Comparison of ENCODE assay signal across 27 cellular contexts in genomic region chr18:23671564-23671963, GRCh38. TPM values are rescaled to one million over a fixed set of nuclear protein-coding genes. Genes with fewer than 3 reads are reported as not detected.
DNase-seq lines count a peak whose midpoint lies in the region; ATAC-seq and TF ChIP-seq lines count a peak whose summit lies in the region.
"Had no signal": no experiment of that assay in that cellular context is flagged by ENCODE, and none has a peak within 500 bp of the region (broad histone marks: within the 10 kb centered on the region; RNA-seq: fewer than 3 reads in every experiment).

No MANE protein-coding gene starts in this region.

- H3K9me2 ChIP-seq in GM23338 (ENCODE audit: insufficient read depth): no peaks in the 10 kb centered on the region

- H3F3A ChIP-seq in GM23338 (replicated peaks; ENCODE audit: low read depth): no peaks in the 10 kb centered on the region

- H4K20me1 ChIP-seq in GM23338 (replicated peaks; ENCODE audit: insufficient read depth): no peaks in the 10 kb centered on the region

- H3K79me2 ChIP-seq in GM23338 (replicated peaks; ENCODE audit: insufficient read depth): no peaks in the 10 kb centered on the region

- peaks cover 15% of the 10 kb centered on the region for H3K4me1 Mint-ChIP-seq in GM23338
- H3K4me1 Mint-ChIP-seq: activated naive CD4-positive, alpha-beta T cell treated with anti-CD3 and anti-CD28 coated beads, Interleukin-2, amount 50 U/mL, for 24 hours; IgD-negative memory B cell had no signal

- H3K9me3 ChIP-seq in upper lobe of right lung: no peaks in the 10 kb centered on the region
- H3K9me3 ChIP-seq: breast epithelium, colonic mucosa, tibial nerve had no signal

- H3K4me3 ChIP-seq in GM23338 (no peak overlapping the region), upper lobe of right lung (no peak overlapping the region)
- H3K4me3 ChIP-seq: breast epithelium, colonic mucosa, tibial nerve had no signal

- no peak overlapping the region for H3K27ac ChIP-seq in GM23338 (ENCODE audit: low read depth)
- H3K27ac ChIP-seq in RWPE1: peak overlapping the region; percentile 18
- no peak overlapping the region for H3K27ac ChIP-seq in upper lobe of right lung
- H3K27ac ChIP-seq: breast epithelium, colonic mucosa, tibial nerve had no signal

- H3K4me1 ChIP-seq in GM23338 (ENCODE audit: insufficient read depth) (peaks cover 22% of the 10 kb centered on the region), upper lobe of right lung (no peaks in the 10 kb centered on the region)
- H3K4me1 ChIP-seq: breast epithelium, colonic mucosa, tibial nerve had no signal

- intact Hi-C loops in left cardiac atrium (cut with DNase I): no loop called here
- intact Hi-C loops in upper lobe of right lung (cut with DNase I): no loop called here

- H3K9me3 Mint-ChIP-seq in GM23338: no peaks in the 10 kb centered on the region
- H3K9me3 Mint-ChIP-seq: activated naive CD4-positive, alpha-beta T cell treated with anti-CD3 and anti-CD28 coated beads, Interleukin-2, amount 50 U/mL, for 24 hours; effector memory CD8-positive, alpha-beta T cell; HFFc6; IgD-negative memory B cell had no signal

- no peak overlapping the region for H3K4me3 Mint-ChIP-seq in GM23338
- H3K4me3 Mint-ChIP-seq: activated naive CD4-positive, alpha-beta T cell treated with anti-CD3 and anti-CD28 coated beads, Interleukin-2, amount 50 U/mL, for 24 hours; effector memory CD8-positive, alpha-beta T cell; HFFc6; IgD-negative memory B cell had no signal

- no peaks in the 10 kb centered on the region for H3K36me3 ChIP-seq in GM23338 (ENCODE audit: insufficient read depth)
- H3K36me3 ChIP-seq in upper lobe of right lung: no peaks in the 10 kb centered on the region
- H3K36me3 ChIP-seq: breast epithelium, colonic mucosa, tibial nerve had no signal

- H3K27me3 ChIP-seq in GM23338 (ENCODE audit: insufficient read depth): no peaks in the 10 kb centered on the region
- no peaks in the 10 kb centered on the region for H3K27me3 ChIP-seq in upper lobe of right lung
- H3K27me3 ChIP-seq: breast epithelium, colonic mucosa, tibial nerve had no signal

- DNase-seq in GM23338 (ENCODE audit: low spot score): no peak
- DNase-seq in RWPE1 (ENCODE audit: low spot score): no peak
- peak; percentile 42 for DNase-seq in left cardiac atrium
- DNase-seq in upper lobe of right lung: no peak
- no peak for DNase-seq in nucleus accumbens (lab: John Stamatoyannopoulos, UW)
- DNase-seq in HUDEP-2 (lab: John Stamatoyannopoulos, UW; ENCODE audit: unreplicated experiment in 76 of 76): no peak
- DNase-seq: activated CD4-positive, alpha-beta T cell treated with anti-CD3 and anti-CD28 coated beads for 4 hours; activated T-cell treated with anti-CD3 and anti-CD28 coated beads for 4 hours; amygdala; colonic mucosa; COR-L47; DMS53; effector memory CD8-positive, alpha-beta T cell; HFFc6; NCI-H1092; NCI-H1694; NCI-H2171; NCI-H510A; NK-92 treated with Interleukin-12 subunit alpha and Interleukin-12 subunit beta, amount 100 ng/mL, for 24 hours; stimulated activated CD4-positive, alpha-beta T cell treated with anti-CD3 and anti-CD28 coated beads, Interleukin-4, amount 100 ng/mL, for 24 hours; T-helper 2 cell had no signal

- TF ChIP-seq CTCF in GM23338 (conservative IDR thresholded peaks at IDR 0.05; ENCODE audit: low read depth in 2 of 2) (no peak), RWPE1 (conservative IDR thresholded peaks at IDR 0.05; ENCODE audit: low read depth) (no peak), upper lobe of right lung (IDR thresholded peaks at IDR 0.05) (no peak)

- ATAC-seq in GM23338: no peak
- ATAC-seq in left cardiac atrium: peak; percentile 48 to 83
- peak; percentile 33 for ATAC-seq in upper lobe of right lung
- no peak for ATAC-seq in HG03469 (IDR thresholded peaks at IDR 0.05; ENCODE audit: unreplicated experiment)
- ATAC-seq: effector memory CD8-positive, alpha-beta T cell; sciatic nerve had no signal

- H3K4me2 ChIP-seq in GM23338: no peak overlapping the region

- POLR2A ChIA-PET in RWPE1 (lab: Yijun Ruan, JAX; ENCODE audit: low non-redundant PET): no interaction called here

- H3K27me3 Mint-ChIP-seq in GM23338 (ENCODE audit: insufficient read depth, low read depth, poor library complexity): peaks cover 5% of the 10 kb centered on the region
- H3K27me3 Mint-ChIP-seq: activated naive CD4-positive, alpha-beta T cell treated with anti-CD3 and anti-CD28 coated beads, Interleukin-2, amount 50 U/mL, for 24 hours had no signal

- CTCF ChIA-PET in RWPE1 (lab: Yijun Ruan, JAX): no interaction called here

- no peak overlapping the region for H2AFZ ChIP-seq in GM23338

- H3K36me3 Mint-ChIP-seq in GM23338 (ENCODE audit: low read depth): no peaks in the 10 kb centered on the region
- H3K36me3 Mint-ChIP-seq: activated naive CD4-positive, alpha-beta T cell treated with anti-CD3 and anti-CD28 coated beads, Interleukin-2, amount 50 U/mL, for 24 hours; IgD-negative memory B cell had no signal

- H3K27ac Mint-ChIP-seq in GM23338: peak overlapping the region; percentile 50; the same call in 1 of the 2 replicates
- H3K27ac Mint-ChIP-seq: activated naive CD4-positive, alpha-beta T cell treated with anti-CD3 and anti-CD28 coated beads, Interleukin-2, amount 50 U/mL, for 24 hours; effector memory CD8-positive, alpha-beta T cell; HFFc6; IgD-negative memory B cell had no signal

TF ChIP-seq in GM23338, 12 proteins besides CTCF, POLR2A, EP300 and RAD21 (continues in another document):
- TF ChIP-seq, protein P1, sequence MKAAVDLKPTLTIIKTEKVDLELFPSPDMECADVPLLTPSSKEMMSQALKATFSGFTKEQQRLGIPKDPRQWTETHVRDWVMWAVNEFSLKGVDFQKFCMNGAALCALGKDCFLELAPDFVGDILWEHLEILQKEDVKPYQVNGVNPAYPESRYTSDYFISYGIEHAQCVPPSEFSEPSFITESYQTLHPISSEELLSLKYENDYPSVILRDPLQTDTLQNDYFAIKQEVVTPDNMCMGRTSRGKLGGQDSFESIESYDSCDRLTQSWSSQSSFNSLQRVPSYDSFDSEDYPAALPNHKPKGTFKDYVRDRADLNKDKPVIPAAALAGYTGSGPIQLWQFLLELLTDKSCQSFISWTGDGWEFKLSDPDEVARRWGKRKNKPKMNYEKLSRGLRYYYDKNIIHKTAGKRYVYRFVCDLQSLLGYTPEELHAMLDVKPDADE (IDR thresholded peaks at IDR 0.05): no peak
- no peak for TF ChIP-seq JUNB (IDR thresholded peaks at IDR 0.05; ENCODE audit: unreplicated experiment)
- TF ChIP-seq NANOG (IDR thresholded peaks at IDR 0.05; ENCODE audit: borderline replicate concordance): no peak
- no peak for TF ChIP-seq EZH2 (IDR thresholded peaks at IDR 0.05; ENCODE audit: low read depth, unreplicated experiment)
- TF ChIP-seq CREB1 (CRISPR knock-in tag; IDR thresholded peaks at IDR 0.05; ENCODE audit: low read depth): no peak

RNA-seq across cellular contexts. Expression of gene ANKRD29, which starts 8.9 kb away (rescaled TPM):
- 6.6 and 16.9 TPM in 2 replicates for total RNA-seq in GM23338 (2014; rRNA removed; shearing (Covaris generic))
- polyA plus RNA-seq in GM23338 (2016; fragmentation: Nextera tagmentation; extraction: Ambion mirVana): 36.6 and 38.2 TPM in 2 replicates
- 1 to 10 TPM; 4.7 to 8.5 TPM for total RNA-seq in left cardiac atrium
- 72.0 TPM for total RNA-seq in upper lobe of right lung
- polyA plus RNA-seq: IgD-negative memory B cell had no signal

RNA-seq across cellular contexts. Expression of gene LAMA3, which starts 17.7 kb away (rescaled TPM):
- 2.6 and 4.9 TPM in 2 replicates for total RNA-seq in GM23338 (2014; rRNA removed; shearing (Covaris generic))
- polyA plus RNA-seq in GM23338 (2016; fragmentation: Nextera tagmentation; extraction: Ambion mirVana): 3.3 and 3.9 TPM in 2 replicates
- 1 to 10 TPM; 5.6 to 6.7 TPM for total RNA-seq in left cardiac atrium
- 139 TPM for total RNA-seq in upper lobe of right lung
- polyA plus RNA-seq: IgD-negative memory B cell had no signal

Comparison
In these comparisons a context has a peak if more than half of its experiments do, and no peak if none do; other contexts are left out.
1. ATAC-seq: peak in left cardiac atrium (2 of 2) and upper lobe of right lung (single experiment); none in GM23338 (single experiment) and HG03469 (single experiment).
2. RNA of gene LAMA3, which starts 17.7 kb away (total RNA-seq): 139 TPM in upper lobe of right lung (single experiment); 5.6 to 6.7 TPM in left cardiac atrium and 2.6 to 4.9 TPM in GM23338; every median in the first group is over 10 times any median in the second.